In genomic region chr6:83126807-83127206, GRCh38 we compare ENCODE assay signal across 1 cellular context.
TF ChIP-seq lines count a peak whose summit lies in the region.

No MANE protein-coding gene starts in this region.

TF ChIP-seq in GM23338, 12 proteins besides CTCF, POLR2A, EP300 and RAD21 (continued from another document):
- TF ChIP-seq, protein P1, sequence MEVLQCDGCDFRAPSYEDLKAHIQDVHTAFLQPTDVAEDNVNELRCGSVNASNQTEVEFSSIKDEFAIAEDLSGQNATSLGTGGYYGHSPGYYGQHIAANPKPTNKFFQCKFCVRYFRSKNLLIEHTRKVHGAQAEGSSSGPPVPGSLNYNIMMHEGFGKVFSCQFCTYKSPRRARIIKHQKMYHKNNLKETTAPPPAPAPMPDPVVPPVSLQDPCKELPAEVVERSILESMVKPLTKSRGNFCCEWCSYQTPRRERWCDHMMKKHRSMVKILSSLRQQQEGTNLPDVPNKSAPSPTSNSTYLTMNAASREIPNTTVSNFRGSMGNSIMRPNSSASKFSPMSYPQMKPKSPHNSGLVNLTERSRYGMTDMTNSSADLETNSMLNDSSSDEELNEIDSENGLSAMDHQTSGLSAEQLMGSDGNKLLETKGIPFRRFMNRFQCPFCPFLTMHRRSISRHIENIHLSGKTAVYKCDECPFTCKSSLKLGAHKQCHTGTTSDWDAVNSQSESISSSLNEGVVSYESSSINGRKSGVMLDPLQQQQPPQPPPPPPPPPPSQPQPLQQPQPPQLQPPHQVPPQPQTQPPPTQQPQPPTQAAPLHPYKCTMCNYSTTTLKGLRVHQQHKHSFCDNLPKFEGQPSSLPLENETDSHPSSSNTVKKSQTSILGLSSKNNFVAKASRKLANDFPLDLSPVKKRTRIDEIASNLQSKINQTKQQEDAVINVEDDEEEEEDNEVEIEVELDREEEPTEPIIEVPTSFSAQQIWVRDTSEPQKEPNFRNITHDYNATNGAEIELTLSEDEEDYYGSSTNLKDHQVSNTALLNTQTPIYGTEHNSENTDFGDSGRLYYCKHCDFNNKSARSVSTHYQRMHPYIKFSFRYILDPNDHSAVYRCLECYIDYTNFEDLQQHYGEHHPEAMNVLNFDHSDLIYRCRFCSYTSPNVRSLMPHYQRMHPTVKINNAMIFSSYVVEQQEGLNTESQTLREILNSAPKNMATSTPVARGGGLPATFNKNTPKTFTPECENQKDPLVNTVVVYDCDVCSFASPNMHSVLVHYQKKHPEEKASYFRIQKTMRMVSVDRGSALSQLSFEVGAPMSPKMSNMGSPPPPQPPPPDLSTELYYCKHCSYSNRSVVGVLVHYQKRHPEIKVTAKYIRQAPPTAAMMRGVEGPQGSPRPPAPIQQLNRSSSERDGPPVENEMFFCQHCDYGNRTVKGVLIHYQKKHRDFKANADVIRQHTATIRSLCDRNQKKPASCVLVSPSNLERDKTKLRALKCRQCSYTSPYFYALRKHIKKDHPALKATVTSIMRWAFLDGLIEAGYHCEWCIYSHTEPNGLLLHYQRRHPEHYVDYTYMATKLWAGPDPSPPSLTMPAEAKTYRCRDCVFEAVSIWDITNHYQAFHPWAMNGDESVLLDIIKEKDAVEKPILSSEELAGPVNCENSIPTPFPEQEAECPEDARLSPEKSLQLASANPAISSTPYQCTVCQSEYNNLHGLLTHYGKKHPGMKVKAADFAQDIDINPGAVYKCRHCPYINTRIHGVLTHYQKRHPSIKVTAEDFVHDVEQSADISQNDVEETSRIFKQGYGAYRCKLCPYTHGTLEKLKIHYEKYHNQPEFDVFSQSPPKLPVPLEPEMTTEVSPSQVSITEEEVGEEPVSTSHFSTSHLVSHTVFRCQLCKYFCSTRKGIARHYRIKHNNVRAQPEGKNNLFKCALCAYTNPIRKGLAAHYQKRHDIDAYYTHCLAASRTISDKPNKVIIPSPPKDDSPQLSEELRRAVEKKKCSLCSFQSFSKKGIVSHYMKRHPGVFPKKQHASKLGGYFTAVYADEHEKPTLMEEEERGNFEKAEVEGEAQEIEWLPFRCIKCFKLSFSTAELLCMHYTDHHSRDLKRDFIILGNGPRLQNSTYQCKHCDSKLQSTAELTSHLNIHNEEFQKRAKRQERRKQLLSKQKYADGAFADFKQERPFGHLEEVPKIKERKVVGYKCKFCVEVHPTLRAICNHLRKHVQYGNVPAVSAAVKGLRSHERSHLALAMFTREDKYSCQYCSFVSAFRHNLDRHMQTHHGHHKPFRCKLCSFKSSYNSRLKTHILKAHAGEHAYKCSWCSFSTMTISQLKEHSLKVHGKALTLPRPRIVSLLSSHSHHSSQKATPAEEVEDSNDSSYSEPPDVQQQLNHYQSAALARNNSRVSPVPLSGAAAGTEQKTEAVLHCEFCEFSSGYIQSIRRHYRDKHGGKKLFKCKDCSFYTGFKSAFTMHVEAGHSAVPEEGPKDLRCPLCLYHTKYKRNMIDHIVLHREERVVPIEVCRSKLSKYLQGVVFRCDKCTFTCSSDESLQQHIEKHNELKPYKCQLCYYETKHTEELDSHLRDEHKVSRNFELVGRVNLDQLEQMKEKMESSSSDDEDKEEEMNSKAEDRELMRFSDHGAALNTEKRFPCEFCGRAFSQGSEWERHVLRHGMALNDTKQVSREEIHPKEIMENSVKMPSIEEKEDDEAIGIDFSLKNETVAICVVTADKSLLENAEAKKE (CRISPR knock-in tag; IDR thresholded peaks at IDR 0.05) = no peak
- no peak for TF ChIP-seq POLR2AphosphoS5 (IDR thresholded peaks at IDR 0.05; ENCODE audit: low read depth)
- TF ChIP-seq ETS1 (IDR thresholded peaks at IDR 0.05) = no peak
- TF ChIP-seq EZH2phosphoT487 (IDR thresholded peaks at IDR 0.05; ENCODE audit: unreplicated experiment) = no peak
- no peak for TF ChIP-seq EZH2 (IDR thresholded peaks at IDR 0.05; ENCODE audit: low read depth, unreplicated experiment)
- TF ChIP-seq, protein P2, sequence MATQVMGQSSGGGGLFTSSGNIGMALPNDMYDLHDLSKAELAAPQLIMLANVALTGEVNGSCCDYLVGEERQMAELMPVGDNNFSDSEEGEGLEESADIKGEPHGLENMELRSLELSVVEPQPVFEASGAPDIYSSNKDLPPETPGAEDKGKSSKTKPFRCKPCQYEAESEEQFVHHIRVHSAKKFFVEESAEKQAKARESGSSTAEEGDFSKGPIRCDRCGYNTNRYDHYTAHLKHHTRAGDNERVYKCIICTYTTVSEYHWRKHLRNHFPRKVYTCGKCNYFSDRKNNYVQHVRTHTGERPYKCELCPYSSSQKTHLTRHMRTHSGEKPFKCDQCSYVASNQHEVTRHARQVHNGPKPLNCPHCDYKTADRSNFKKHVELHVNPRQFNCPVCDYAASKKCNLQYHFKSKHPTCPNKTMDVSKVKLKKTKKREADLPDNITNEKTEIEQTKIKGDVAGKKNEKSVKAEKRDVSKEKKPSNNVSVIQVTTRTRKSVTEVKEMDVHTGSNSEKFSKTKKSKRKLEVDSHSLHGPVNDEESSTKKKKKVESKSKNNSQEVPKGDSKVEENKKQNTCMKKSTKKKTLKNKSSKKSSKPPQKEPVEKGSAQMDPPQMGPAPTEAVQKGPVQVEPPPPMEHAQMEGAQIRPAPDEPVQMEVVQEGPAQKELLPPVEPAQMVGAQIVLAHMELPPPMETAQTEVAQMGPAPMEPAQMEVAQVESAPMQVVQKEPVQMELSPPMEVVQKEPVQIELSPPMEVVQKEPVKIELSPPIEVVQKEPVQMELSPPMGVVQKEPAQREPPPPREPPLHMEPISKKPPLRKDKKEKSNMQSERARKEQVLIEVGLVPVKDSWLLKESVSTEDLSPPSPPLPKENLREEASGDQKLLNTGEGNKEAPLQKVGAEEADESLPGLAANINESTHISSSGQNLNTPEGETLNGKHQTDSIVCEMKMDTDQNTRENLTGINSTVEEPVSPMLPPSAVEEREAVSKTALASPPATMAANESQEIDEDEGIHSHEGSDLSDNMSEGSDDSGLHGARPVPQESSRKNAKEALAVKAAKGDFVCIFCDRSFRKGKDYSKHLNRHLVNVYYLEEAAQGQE (IDR thresholded peaks at IDR 0.05; ENCODE audit: unreplicated experiment) = no peak
- no peak for TF ChIP-seq CREB1 (CRISPR knock-in tag; IDR thresholded peaks at IDR 0.05; ENCODE audit: low read depth)
- TF ChIP-seq ZNF331 (CRISPR knock-in tag; IDR thresholded peaks at IDR 0.05; ENCODE audit: low read depth) = no peak
- TF ChIP-seq JUNB (IDR thresholded peaks at IDR 0.05; ENCODE audit: unreplicated experiment) = no peak
- TF ChIP-seq NANOG (IDR thresholded peaks at IDR 0.05; ENCODE audit: borderline replicate concordance) = no peak
- TF ChIP-seq STAT1 (IDR thresholded peaks at IDR 0.05; ENCODE audit: unreplicated experiment) = no peak
